In genomic region chr4:1191621-1192020, GRCh38 we compare ENCODE assay signal across 2 cellular contexts.
TF ChIP-seq lines count a peak whose summit lies in the region.

No MANE protein-coding gene starts in this region.

TF ChIP-seq in HCT116, 20 proteins besides CTCF, POLR2A, EP300 and RAD21:
- no peak for TF ChIP-seq REST (IDR thresholded peaks at IDR 0.05; ENCODE audit: low read depth)
- TF ChIP-seq SRF (IDR thresholded peaks at IDR 0.05; ENCODE audit: low read depth), result no peak
- TF ChIP-seq, protein P1, sequence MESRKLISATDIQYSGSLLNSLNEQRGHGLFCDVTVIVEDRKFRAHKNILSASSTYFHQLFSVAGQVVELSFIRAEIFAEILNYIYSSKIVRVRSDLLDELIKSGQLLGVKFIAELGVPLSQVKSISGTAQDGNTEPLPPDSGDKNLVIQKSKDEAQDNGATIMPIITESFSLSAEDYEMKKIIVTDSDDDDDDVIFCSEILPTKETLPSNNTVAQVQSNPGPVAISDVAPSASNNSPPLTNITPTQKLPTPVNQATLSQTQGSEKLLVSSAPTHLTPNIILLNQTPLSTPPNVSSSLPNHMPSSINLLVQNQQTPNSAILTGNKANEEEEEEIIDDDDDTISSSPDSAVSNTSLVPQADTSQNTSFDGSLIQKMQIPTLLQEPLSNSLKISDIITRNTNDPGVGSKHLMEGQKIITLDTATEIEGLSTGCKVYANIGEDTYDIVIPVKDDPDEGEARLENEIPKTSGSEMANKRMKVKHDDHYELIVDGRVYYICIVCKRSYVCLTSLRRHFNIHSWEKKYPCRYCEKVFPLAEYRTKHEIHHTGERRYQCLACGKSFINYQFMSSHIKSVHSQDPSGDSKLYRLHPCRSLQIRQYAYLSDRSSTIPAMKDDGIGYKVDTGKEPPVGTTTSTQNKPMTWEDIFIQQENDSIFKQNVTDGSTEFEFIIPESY (IDR thresholded peaks at IDR 0.05; ENCODE audit: extremely low read depth, insufficient replicate concordance, low read length), result no peak
- TF ChIP-seq CBX3 (IDR thresholded peaks at IDR 0.05; ENCODE audit: low read depth), result no peak
- TF ChIP-seq, protein P2, sequence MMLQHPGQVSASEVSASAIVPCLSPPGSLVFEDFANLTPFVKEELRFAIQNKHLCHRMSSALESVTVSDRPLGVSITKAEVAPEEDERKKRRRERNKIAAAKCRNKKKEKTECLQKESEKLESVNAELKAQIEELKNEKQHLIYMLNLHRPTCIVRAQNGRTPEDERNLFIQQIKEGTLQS (IDR thresholded peaks at IDR 0.05), result no peak
- TF ChIP-seq SP1 (IDR thresholded peaks at IDR 0.05; ENCODE audit: low read depth), result no peak
- TF ChIP-seq ZFX (IDR thresholded peaks at IDR 0.05), result peak; percentile 53
- no peak for TF ChIP-seq SIN3A (IDR thresholded peaks at IDR 0.05; ENCODE audit: low read depth)

TF ChIP-seq in HepG2, 621 proteins besides CTCF, POLR2A, EP300 and RAD21:
- no peak for TF ChIP-seq ZNF704 (CRISPR knock-in tag; IDR thresholded peaks at IDR 0.05; ENCODE audit: borderline replicate concordance)
- no peak for TF ChIP-seq ZNF788 (CRISPR knock-in tag; IDR thresholded peaks at IDR 0.05; ENCODE audit: borderline replicate concordance)
- TF ChIP-seq ZNF598 (CRISPR knock-in tag; IDR thresholded peaks at IDR 0.05; ENCODE audit: borderline replicate concordance), result 0 out of 2 replicates have a peak, but pooled peaks have one; percentile 41
